ENCODE assay signal across 17 cellular contexts in the genomic region with DNA sequence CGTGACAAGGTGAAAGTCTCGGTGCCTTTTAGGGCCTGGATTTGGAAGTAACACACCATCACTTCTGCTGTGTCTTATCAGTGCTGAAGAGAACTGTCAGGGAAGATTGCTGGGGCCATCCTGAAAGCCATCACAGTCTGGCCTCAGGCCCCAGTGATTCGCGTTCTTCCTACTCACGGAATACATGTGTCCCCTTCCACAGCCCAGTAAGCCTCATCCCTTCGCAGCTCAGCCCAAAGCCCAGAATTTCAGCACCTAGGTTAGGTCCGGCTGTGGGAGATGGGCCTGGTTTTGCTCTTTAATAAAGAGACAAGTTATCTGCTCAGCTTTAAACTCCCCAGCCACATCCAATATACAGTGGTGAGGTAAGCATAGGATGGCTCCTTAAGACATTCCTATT.
A peak's percentile ranks its signal among the peaks of the same experiment; 100 is the strongest.
DNase-seq lines count a peak whose midpoint lies in the region; ATAC-seq, FAIRE-seq and TF ChIP-seq lines count a peak whose summit lies in the region.
"Had no signal": no experiment of that assay in that cellular context is flagged by ENCODE, and none has a peak within 500 bp of the region (broad histone marks: within the 10 kb centered on the region; RNA-seq: fewer than 3 reads in every experiment).

No MANE protein-coding gene starts in this region.

- no peak overlapping the region for H3K27ac Mint-ChIP-seq in GM23338
- H3K27ac Mint-ChIP-seq: CD4-positive, alpha-beta memory T cell had no signal

- H3K9me2 ChIP-seq in GM23338 (ENCODE audit: insufficient read depth) (no peaks in the 10 kb centered on the region), SK-N-SH (no peaks in the 10 kb centered on the region)

- H2BK12ac ChIP-seq in trophoblast cell (ENCODE audit: low read length): no peak overlapping the region

- no peak overlapping the region for H3K14ac ChIP-seq in trophoblast cell (ENCODE audit: low read length)

- H3K4me3 ChIP-seq in GM23338: no peak overlapping the region
- H3K4me3 ChIP-seq in HEK293 (ENCODE audit: low read depth, low read length): no peak overlapping the region
- no peak overlapping the region for H3K4me3 ChIP-seq in kidney (ENCODE audit: low read length in 2 of 2)
- peak overlapping the region; percentile 51 for H3K4me3 ChIP-seq in trophoblast cell (ENCODE audit: low read depth, low read length)
- H3K4me3 ChIP-seq in dorsolateral prefrontal cortex: no peak overlapping the region
- H3K4me3 ChIP-seq in SK-N-SH (ENCODE audit: low read depth in 2 of 2, low read length in 1 of 2): no peak overlapping the region

- no peak overlapping the region for H2BK120ac ChIP-seq in trophoblast cell (ENCODE audit: insufficient read depth, low read length, poor library complexity)

- no peaks in the 10 kb centered on the region for H3F3A ChIP-seq in GM23338 (replicated peaks; ENCODE audit: low read depth)
- H3F3A ChIP-seq in SK-N-SH (replicated peaks; ENCODE audit: insufficient read depth): no peaks in the 10 kb centered on the region

- no peak for TF ChIP-seq EP300 in SK-N-SH (IDR thresholded peaks at IDR 0.05; ENCODE audit: borderline replicate concordance in 1 of 2, low read depth in 1 of 2, low read length in 1 of 2)

- no peak overlapping the region for H3K4me3 Mint-ChIP-seq in GM23338
- H3K4me3 Mint-ChIP-seq: CD4-positive, alpha-beta memory T cell had no signal

- no peaks in the 10 kb centered on the region for H3K27me3 Mint-ChIP-seq in GM23338 (ENCODE audit: insufficient read depth, low read depth, poor library complexity)

- POLR2A ChIA-PET in HEK293 (lab: Yijun Ruan, JAX): no interaction called here
- POLR2A ChIA-PET in SK-N-SH (lab: Yijun Ruan, JAX): no interaction called here

- H3K36me3 ChIP-seq in GM23338 (ENCODE audit: insufficient read depth): no peaks in the 10 kb centered on the region
- no peaks in the 10 kb centered on the region for H3K36me3 ChIP-seq in HEK293 (ENCODE audit: control insufficient read depth in 2 of 2, insufficient read depth in 1 of 2, low read length in 2 of 2)
- no peaks in the 10 kb centered on the region for H3K36me3 ChIP-seq in kidney (ENCODE audit: control insufficient read depth in 1 of 2, insufficient read depth in 2 of 2, low read length in 2 of 2)
- no peaks in the 10 kb centered on the region for H3K36me3 ChIP-seq in trophoblast cell (ENCODE audit: control insufficient read depth in 1 of 2, insufficient read depth in 2 of 2, low read length in 2 of 2)
- no peaks in the 10 kb centered on the region for H3K36me3 ChIP-seq in SK-N-SH (replicated peaks in 1 of 2; ENCODE audit: control insufficient read depth in 1 of 2, insufficient read depth in 2 of 2, low read length in 1 of 2)

- intact Hi-C loops in kidney (cut with DNase I): no loop called here
- intact Hi-C loops in dorsolateral prefrontal cortex (cut with DNase I): no loop called here

- H3K4me1 ChIP-seq in GM23338 (ENCODE audit: insufficient read depth) (no peaks in the 10 kb centered on the region), HEK293 (ENCODE audit: control insufficient read depth, insufficient read depth, low read length) (no peaks in the 10 kb centered on the region), kidney (ENCODE audit: control insufficient read depth in 1 of 2, insufficient read depth in 1 of 2, low read depth in 1 of 2, low read length in 2 of 2) (no peaks in the 10 kb centered on the region), trophoblast cell (ENCODE audit: control insufficient read depth in 1 of 2, insufficient read depth in 2 of 2, low read length in 2 of 2) (peaks cover 0 to 2% of the 10 kb centered on the region in 2 experiments), SK-N-SH (ENCODE audit: control insufficient read depth in 1 of 2, insufficient read depth in 2 of 2, low read depth in 1 of 2, low read length in 1 of 2) (no peaks in the 10 kb centered on the region)

- H4K12ac ChIP-seq in trophoblast cell (ENCODE audit: low read depth, low read length): no peak overlapping the region

- no peak overlapping the region for H2BK5ac ChIP-seq in trophoblast cell (ENCODE audit: low read depth, low read length, poor library complexity)

- CTCF ChIA-PET in HEK293 (lab: Yijun Ruan, JAX): no interaction called here
- CTCF ChIA-PET in SK-N-SH (lab: Yijun Ruan, JAX): no interaction called here

- ATAC-seq in GM23338 (no peak; the same call in 2 of the 3 replicates), HG02840 (IDR thresholded peaks at IDR 0.05; ENCODE audit: low FRiP score, unreplicated experiment) (no peak)

- no peak overlapping the region for H3K27ac ChIP-seq in GM23338 (ENCODE audit: low read depth)
- H3K27ac ChIP-seq in HEK293 (ENCODE audit: extremely low read depth, low read depth, low read length): no peak overlapping the region
- no peak overlapping the region for H3K27ac ChIP-seq in kidney (ENCODE audit: low read depth in 2 of 2, low read length in 2 of 2)
- H3K27ac ChIP-seq in trophoblast cell (ENCODE audit: low read depth, low read length): no peak overlapping the region
- H3K27ac ChIP-seq in dorsolateral prefrontal cortex: no peak overlapping the region
- H3K27ac ChIP-seq in SK-N-SH (ENCODE audit: low read depth in 2 of 2, low read length in 1 of 2): no peak overlapping the region

- DNase-seq in GM23338 (ENCODE audit: low spot score): no peak
- peak; percentile 36 for DNase-seq in kidney
- DNase-seq in trophoblast cell: no peak
- DNase-seq in dorsolateral prefrontal cortex: no peak
- no peak for DNase-seq in SK-N-SH
- DNase-seq: C1 segment of cervical spinal cord; Calu3; CD4-positive, alpha-beta memory T cell; COR-L47; DMS53; DMS79 treated with DMSO at 0.1 percent for 48 hours; H7; HCEC 1CT had no signal

- H4K8ac ChIP-seq in trophoblast cell (ENCODE audit: low read depth, low read length): no peak overlapping the region

- no peak overlapping the region for H2AK5ac ChIP-seq in trophoblast cell (ENCODE audit: low read length)

- no peak overlapping the region for H3K4ac ChIP-seq in trophoblast cell (ENCODE audit: low read depth, low read length)

- no peak overlapping the region for H3K23ac ChIP-seq in trophoblast cell (ENCODE audit: low read length)

- no peaks in the 10 kb centered on the region for H3K9me3 Mint-ChIP-seq in GM23338
- H3K9me3 Mint-ChIP-seq: CD4-positive, alpha-beta memory T cell had no signal

- no peak for TF ChIP-seq RAD21 in SK-N-SH (IDR thresholded peaks at IDR 0.05; ENCODE audit: low read length)

- no peak overlapping the region for H4K91ac ChIP-seq in trophoblast cell (ENCODE audit: low read depth, low read length)

- H3K9ac ChIP-seq in kidney (ENCODE audit: low read length in 2 of 2): no peak overlapping the region
- H3K9ac ChIP-seq in trophoblast cell (ENCODE audit: low read length): no peak overlapping the region
- no peak overlapping the region for H3K9ac ChIP-seq in SK-N-SH

- no peaks in the 10 kb centered on the region for H3K36me3 Mint-ChIP-seq in GM23338 (ENCODE audit: low read depth)
- H3K36me3 Mint-ChIP-seq: CD4-positive, alpha-beta memory T cell had no signal

- H3K18ac ChIP-seq in trophoblast cell (ENCODE audit: low read length): no peak overlapping the region

- no peak for TF ChIP-seq CTCF in GM23338 (conservative IDR thresholded peaks at IDR 0.05; ENCODE audit: low read depth in 2 of 2)
- TF ChIP-seq CTCF in HEK293 (tag by site-specific recombination; IDR thresholded peaks at IDR 0.05): no peak
- no peak for TF ChIP-seq CTCF in kidney (IDR thresholded peaks at IDR 0.05; ENCODE audit: borderline replicate concordance, extremely low read depth, insufficient read depth)
- no peak for TF ChIP-seq CTCF in dorsolateral prefrontal cortex (IDR thresholded peaks at IDR 0.05 in 54 of 56, conservative IDR thresholded peaks at IDR 0.05 in 2 of 56; ENCODE audit: low read depth in 1 of 56, partially characterized antibody in 56 of 56)
- TF ChIP-seq CTCF in SK-N-SH (IDR thresholded peaks at IDR 0.05): no peak

- H3K79me1 ChIP-seq in trophoblast cell (ENCODE audit: low read length): no peaks in the 10 kb centered on the region

- H3K9me3 ChIP-seq in HEK293 (ENCODE audit: control insufficient read depth, insufficient read depth, low read depth, low read length) (no peaks in the 10 kb centered on the region), kidney (ENCODE audit: control insufficient read depth in 1 of 2, low read length in 2 of 2) (no peaks in the 10 kb centered on the region), trophoblast cell (ENCODE audit: insufficient read depth, low read depth, low read length) (no peaks in the 10 kb centered on the region), SK-N-SH (no peaks in the 10 kb centered on the region)

- H3K27me3 ChIP-seq in GM23338 (ENCODE audit: insufficient read depth) (no peaks in the 10 kb centered on the region), trophoblast cell (ENCODE audit: insufficient read depth, low read length) (no peaks in the 10 kb centered on the region), dorsolateral prefrontal cortex (peaks cover 0 to 22% (median 1%) of the 10 kb centered on the region in 45 donors), SK-N-SH (ENCODE audit: insufficient read depth) (peaks cover 1% of the 10 kb centered on the region; the same call in 1 of the 2 replicates)

- H2AFZ ChIP-seq in GM23338: no peak overlapping the region
- no peak overlapping the region for H2AFZ ChIP-seq in trophoblast cell (ENCODE audit: insufficient read depth, low read length, poor library complexity)
- H2AFZ ChIP-seq in SK-N-SH (ENCODE audit: low read depth): no peak overlapping the region

- no peak for FAIRE-seq in kidney (lab: Jason Lieb, UNC)
- FAIRE-seq: GM12892, H1 had no signal

- H3K4me2 ChIP-seq in GM23338 (no peak overlapping the region), trophoblast cell (ENCODE audit: low read length) (no peak overlapping the region), SK-N-SH (no peak overlapping the region)

- WGBS in trophoblast cell (ENCODE audit: extremely low coverage, insufficient coverage, insufficient read length): no CpG with 5 or more reads among the region's 7 CpGs
- 9% methylated on average over 6 of the region's 7 CpGs for WGBS in SK-N-SH (ENCODE audit: low lambda C conversion rate)

- H4K20me1 ChIP-seq in GM23338 (replicated peaks; ENCODE audit: insufficient read depth): no peaks in the 10 kb centered on the region
- no peaks in the 10 kb centered on the region for H4K20me1 ChIP-seq in SK-N-SH (ENCODE audit: insufficient read depth)

- no peaks in the 10 kb centered on the region for H3K79me2 ChIP-seq in GM23338 (replicated peaks; ENCODE audit: insufficient read depth)
- H3K79me2 ChIP-seq in trophoblast cell (ENCODE audit: control insufficient read depth, insufficient read depth, low read length, poor library complexity): no peaks in the 10 kb centered on the region
- no peaks in the 10 kb centered on the region for H3K79me2 ChIP-seq in SK-N-SH (ENCODE audit: insufficient read depth)

- no peaks in the 10 kb centered on the region for H3K4me1 Mint-ChIP-seq in GM23338
- H3K4me1 Mint-ChIP-seq: CD4-positive, alpha-beta memory T cell had no signal

TF ChIP-seq in SK-N-SH, 30 proteins besides CTCF, POLR2A, EP300 and RAD21 (continues in another document):
- TF ChIP-seq RXRA (IDR thresholded peaks at IDR 0.05; ENCODE audit: borderline replicate concordance, low read depth): no peak
